Comparison of ENCODE assay signal across 28 cellular contexts in genomic region chr2:6722574-6722973, GRCh38.
"Had no signal": no experiment of that assay in that cellular context is flagged by ENCODE, and none has a peak within 500 bp of the region (broad histone marks: within the 10 kb centered on the region; RNA-seq: fewer than 3 reads in every experiment).

No MANE protein-coding gene starts in this region.

- H3K4me3 ChIP-seq: colonic mucosa, coronary artery, dorsolateral prefrontal cortex, esophagus muscularis mucosa, esophagus squamous epithelium, gastrocnemius medialis, gastroesophageal sphincter, heart left ventricle, heart right ventricle had no signal

- H3K4me1 ChIP-seq: colonic mucosa, esophagus muscularis mucosa, esophagus squamous epithelium, gastrocnemius medialis, gastroesophageal sphincter, heart left ventricle, heart right ventricle had no signal

- DNase-seq: colonic mucosa; cortex of kidney; dermis blood vessel endothelial cell; dorsolateral prefrontal cortex; effector CD4-positive, alpha-beta T cell; effector CD8-positive, alpha-beta T cell; effector memory CD4-positive, alpha-beta T cell; effector memory CD8-positive, alpha-beta T cell; endodermal cell; erythroblast; esophagus squamous epithelium; foreskin fibroblast; foreskin keratinocyte; foreskin melanocyte; gastrocnemius medialis; glutamatergic neuron; head of caudate nucleus; heart left ventricle; heart right ventricle had no signal

- FAIRE-seq: colon, endometrium, endothelial cell of umbilical vein, frontal cortex had no signal

- H3K36me3 ChIP-seq: colonic mucosa, esophagus muscularis mucosa, esophagus squamous epithelium, gastrocnemius medialis, gastroesophageal sphincter, heart left ventricle, heart right ventricle had no signal

- H3K9me3 ChIP-seq: colonic mucosa, esophagus muscularis mucosa, esophagus squamous epithelium, gastrocnemius medialis, gastroesophageal sphincter, heart left ventricle, heart right ventricle had no signal

- ATAC-seq: effector memory CD8-positive, alpha-beta T cell; esophagus mucosa; foreskin keratinocyte; gastrocnemius medialis; gastroesophageal sphincter; heart left ventricle; heart right ventricle had no signal

- H3K27me3 ChIP-seq: colonic mucosa, esophagus muscularis mucosa, esophagus squamous epithelium, foreskin keratinocyte, gastrocnemius medialis, gastroesophageal sphincter, heart left ventricle had no signal

- H3K27ac ChIP-seq: colonic mucosa, coronary artery, dorsolateral prefrontal cortex, epithelial cell of prostate, esophagus muscularis mucosa, esophagus squamous epithelium, foreskin keratinocyte, gastrocnemius medialis, gastroesophageal sphincter, heart left ventricle, heart right ventricle had no signal
